In the genomic region with DNA sequence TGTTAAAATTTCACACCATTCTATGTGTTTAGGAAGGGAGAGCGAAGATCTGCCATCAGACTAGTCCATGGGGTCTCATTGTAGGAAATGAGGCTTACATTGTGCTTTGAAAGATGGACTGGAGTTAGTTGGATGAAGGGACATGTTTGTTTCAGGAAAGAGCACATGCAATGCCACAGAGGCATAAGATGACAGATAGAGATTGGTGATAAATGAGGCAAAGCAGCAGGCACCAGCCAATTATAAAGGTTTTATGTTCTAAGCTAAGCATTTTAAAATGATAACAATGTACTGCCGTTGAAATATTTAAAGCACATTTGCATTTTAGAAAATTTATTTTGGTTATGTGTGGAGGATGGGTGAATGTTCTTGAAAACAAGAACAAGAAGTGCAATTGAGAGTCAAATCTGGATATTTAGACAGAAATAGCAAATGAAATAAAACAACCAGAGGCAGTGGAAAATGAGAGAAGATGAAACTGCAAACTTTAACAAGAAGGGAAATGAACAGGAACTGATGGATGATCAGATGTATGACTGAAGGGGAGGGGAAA, we compare ENCODE assay signal across 19 cellular contexts.
"Had no signal": no experiment of that assay in that cellular context is flagged by ENCODE, and none has a peak within 500 bp of the region (broad histone marks: within the 10 kb centered on the region; RNA-seq: fewer than 3 reads in every experiment).

No MANE protein-coding gene starts in this region.

- H3K27ac ChIP-seq: RWPE1 had no signal

- ATAC-seq: Panc1, PC-3, T-cell had no signal

- DNase-seq: KBM-7, MV-4-11, NCI-H1092, NCI-H1105 treated with DMSO at 0.1 percent for 48 hours, NCI-H1436 treated with DMSO at 0.1 percent for 48 hours, NCI-H1694, NCI-H1930, NCI-H2081, NCI-H2107, NCI-H2227 treated with DMSO at 0.1 percent for 48 hours, NCI-H524, NCI-H526 treated with DMSO at 0.1 percent for 48 hours, NCI-H774, PC-3, SHP77, SW 1271, T-cell had no signal
